In genomic region chr10:19133992-19134391, GRCh38 we compare ENCODE assay signal across 7 cellular contexts.
"Had no signal": no experiment of that assay in that cellular context is flagged by ENCODE, and none has a peak within 500 bp of the region (broad histone marks: within the 10 kb centered on the region; RNA-seq: fewer than 3 reads in every experiment).

No MANE protein-coding gene starts in this region.

- H2AFZ ChIP-seq: GM23248 had no signal

- ATAC-seq: K562 had no signal

- FAIRE-seq: HTR-8/SVneo, K562 had no signal

- H3K4me3 ChIP-seq: GM23248, K562 had no signal

- H3K4me3 Mint-ChIP-seq: H9 had no signal

- H3K9ac ChIP-seq: GM23248 had no signal

- H3K27ac ChIP-seq: GM23248 had no signal

- DNase-seq: GM23248, H9, HCEC 1CT, IMR-90, KG1 had no signal

- H3K9me3 Mint-ChIP-seq: H9 had no signal
